In the genomic region with DNA sequence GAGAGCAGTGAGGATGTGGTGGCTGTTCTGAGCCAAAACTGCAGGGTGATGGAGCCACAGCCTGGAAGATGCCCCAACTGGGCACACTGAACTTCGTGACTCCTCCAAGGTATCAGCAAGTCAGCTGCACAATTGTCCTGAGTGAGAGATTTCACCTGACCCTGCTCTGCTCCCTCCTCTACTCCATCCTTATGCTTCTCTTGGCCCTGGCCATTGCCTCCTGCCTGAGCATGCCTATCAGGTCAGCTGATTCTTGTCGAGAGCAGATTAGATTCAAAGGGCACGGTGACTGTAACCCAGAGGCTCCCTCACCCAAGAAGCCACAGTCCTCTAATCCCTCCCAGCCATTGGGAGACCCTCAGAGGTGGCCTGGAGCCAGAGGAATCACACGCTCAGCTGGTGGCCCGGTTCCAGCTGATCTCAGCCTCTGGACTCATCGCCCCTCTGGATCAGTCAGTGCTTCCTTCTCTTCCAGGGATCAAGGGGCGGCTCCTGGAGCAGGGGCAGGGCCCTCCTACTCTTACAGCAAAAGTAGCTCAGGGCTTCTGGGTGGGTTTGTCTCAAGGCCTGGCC, we compare ENCODE assay signal across 20 cellular contexts. TPM values are rescaled to one million over a fixed set of nuclear protein-coding genes. Genes with fewer than 3 reads are reported as not detected.
"Had no signal": no experiment of that assay in that cellular context is flagged by ENCODE, and none has a peak within 500 bp of the region (broad histone marks: within the 10 kb centered on the region; RNA-seq: fewer than 3 reads in every experiment).

No MANE protein-coding gene starts in this region.

- H3K4me1 ChIP-seq: colonic mucosa had no signal

- H3K27me3 ChIP-seq: colonic mucosa had no signal

- H3K9me3 ChIP-seq: colonic mucosa, esophagus muscularis mucosa, left ventricle myocardium inferior, thoracic aorta had no signal

- H3K4me3 Mint-ChIP-seq: activated B cell treated with CpG ODN at 0.5 μM for 24 hours; activated CD4-positive, alpha-beta T cell treated with anti-CD3 and anti-CD28 coated beads, Interleukin-2, amount 10 ng/mL, durations not matched to agents 24 days and 14 days; activated CD8-positive, alpha-beta T cell treated with anti-CD3 and anti-CD28 coated beads, Interleukin-2, amount 10 ng/mL, durations not matched to agents 7 days and 5 days; activated T-cell treated with anti-CD3 and anti-CD28 coated beads, Interleukin-2, amount 50 U/mL, for 72 hours; nephron had no signal

- H3K9me3 Mint-ChIP-seq: activated B cell treated with CpG ODN at 0.5 μM for 24 hours; activated CD4-positive, alpha-beta T cell treated with anti-CD3 and anti-CD28 coated beads, Interleukin-2, amount 10 ng/mL, durations not matched to agents 24 days and 14 days; activated naive CD4-positive, alpha-beta T cell treated with anti-CD3 and anti-CD28 coated beads, Interleukin-2, amount 50 U/mL, for 72 hours; activated T-cell treated with anti-CD3 and anti-CD28 coated beads, Interleukin-2, amount 50 U/mL, for 72 hours had no signal

- H3K36me3 Mint-ChIP-seq: activated naive CD4-positive, alpha-beta T cell treated with anti-CD3 and anti-CD28 coated beads, Interleukin-2, amount 50 U/mL, for 72 hours had no signal

- ATAC-seq: activated CD8-positive, alpha-beta T cell treated with anti-CD3 and anti-CD28 coated beads, Interleukin-2, amount 10 ng/mL, durations not matched to agents 7 days and 5 days; activated T-cell treated with anti-CD3 and anti-CD28 coated beads, Interleukin-2, amount 50 U/mL, for 72 hours had no signal

- H3K4me3 ChIP-seq: colonic mucosa, esophagus muscularis mucosa, left ventricle myocardium inferior, thoracic aorta had no signal

- DNase-seq: activated B cell treated with CpG ODN at 0.5 μM for 24 hours; activated CD4-positive, alpha-beta T cell treated with anti-CD3 and anti-CD28 coated beads, Interleukin-2, amount 10 ng/mL, durations not matched to agents 24 days and 14 days; activated CD8-positive, alpha-beta memory T cell treated with anti-CD3 and anti-CD28 coated beads, Interleukin-2, amount 50 U/mL, for 48 hours; activated CD8-positive, alpha-beta T cell treated with anti-CD3 and anti-CD28 coated beads, Interleukin-2, amount 10 ng/mL, durations not matched to agents 7 days and 5 days; activated gamma-delta T cell; activated T-cell treated with anti-CD3 and anti-CD28 coated beads, Interleukin-2, amount 50 U/mL, for 72 hours; central memory CD4-positive, alpha-beta T cell; colonic mucosa; hippocampal formation; kidney; left ventricle myocardium inferior; mesendoderm; occipital lobe; stimulated activated CD4-positive, alpha-beta T cell treated with anti-CD3 and anti-CD28 coated beads, Interleukin-12 subunit alpha, Interleukin-12 subunit beta, amount 100 ng/mL, for 4 hours; stimulated activated CD4-positive, alpha-beta T cell treated with anti-CD3 and anti-CD28 coated beads, Interleukin-2, amount 100 ng/mL, for 24 hours had no signal

- FAIRE-seq: kidney, TTC549 had no signal

- H3K27ac ChIP-seq: colonic mucosa, esophagus muscularis mucosa, left ventricle myocardium inferior, thoracic aorta had no signal

- H3K36me3 ChIP-seq: colonic mucosa, esophagus muscularis mucosa, left ventricle myocardium inferior, thoracic aorta had no signal

- H3K27ac Mint-ChIP-seq: activated B cell treated with CpG ODN at 0.5 μM for 24 hours; activated CD4-positive, alpha-beta T cell treated with anti-CD3 and anti-CD28 coated beads, Interleukin-2, amount 10 ng/mL, durations not matched to agents 24 days and 14 days; activated CD8-positive, alpha-beta T cell treated with anti-CD3 and anti-CD28 coated beads, Interleukin-2, amount 10 ng/mL, durations not matched to agents 7 days and 5 days; activated naive CD4-positive, alpha-beta T cell treated with anti-CD3 and anti-CD28 coated beads, Interleukin-2, amount 50 U/mL, for 72 hours; activated T-cell treated with anti-CD3 and anti-CD28 coated beads, Interleukin-2, amount 50 U/mL, for 72 hours; nephron had no signal

RNA-seq across cellular contexts. Expression of gene ACE, which starts 23.8 kb away (rescaled TPM):
- total RNA-seq: activated CD4-positive, alpha-beta T cell treated with anti-CD3 and anti-CD28 coated beads, Interleukin-2, amount 10 ng/mL, durations not matched to agents 24 days and 14 days had no signal
